In the genomic region with DNA sequence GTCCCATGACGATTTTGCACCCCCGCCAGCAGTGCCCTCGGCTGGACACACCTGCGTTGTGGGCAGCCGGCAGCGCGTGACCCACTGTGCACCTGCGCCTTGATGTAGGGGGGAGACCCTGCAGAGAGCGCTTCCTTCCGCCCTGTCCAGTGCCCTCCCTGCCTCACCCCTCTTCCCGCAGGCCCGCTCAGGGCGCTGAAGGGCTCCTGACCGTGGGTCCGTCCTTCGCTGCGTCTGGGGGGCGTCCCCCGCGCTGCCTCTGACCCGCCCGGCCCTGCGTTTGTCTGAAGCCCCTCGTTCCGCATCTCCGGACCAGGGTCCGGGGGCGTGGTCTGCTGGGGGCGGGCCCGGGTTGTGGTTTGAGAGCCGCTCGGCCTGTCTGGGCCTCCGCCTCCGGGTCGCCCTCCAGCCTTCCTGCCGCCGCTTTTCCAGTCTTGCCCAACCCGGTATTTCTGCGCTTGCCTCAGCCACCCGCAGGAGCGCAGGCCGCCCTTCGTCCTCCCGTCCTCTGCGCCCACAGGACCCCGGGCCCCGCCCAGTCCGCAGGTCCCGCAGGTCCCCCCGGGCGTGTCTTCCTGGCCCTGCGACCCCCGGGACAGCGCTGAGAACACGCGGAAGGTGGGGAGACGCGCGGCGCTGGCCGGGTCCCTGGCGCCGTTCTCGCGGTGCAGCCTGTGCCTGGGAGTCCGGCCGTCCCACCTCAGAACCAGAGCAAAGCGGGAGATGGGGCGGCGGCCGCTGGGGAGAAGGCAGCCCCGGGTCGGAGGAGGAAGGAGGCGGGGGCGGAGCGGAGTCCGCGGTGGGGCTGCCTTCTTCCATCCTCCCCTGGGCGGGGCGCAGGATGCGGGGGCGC, we compare ENCODE assay signal across 8 cellular contexts. TPM values are rescaled to one million over a fixed set of nuclear protein-coding genes. Genes with fewer than 3 reads are reported as not detected.
DNase-seq lines count a peak whose midpoint lies in the region; ATAC-seq and TF ChIP-seq lines count a peak whose summit lies in the region.

No MANE protein-coding gene starts in this region.

- no peaks in the 10 kb centered on the region for H3K79me2 ChIP-seq in GM23338 (replicated peaks; ENCODE audit: insufficient read depth)

- no peak for TF ChIP-seq CTCF in GM23338 (conservative IDR thresholded peaks at IDR 0.05; ENCODE audit: low read depth in 2 of 2)

- peaks cover 19% of the 10 kb centered on the region; the same call in 2 of the 3 replicates for H3K36me3 Mint-ChIP-seq in GM23338 (ENCODE audit: low read depth)

- H4K20me1 ChIP-seq in GM23338 (replicated peaks; ENCODE audit: insufficient read depth): no peaks in the 10 kb centered on the region

- peak; percentile 64 for ATAC-seq in GM23338

- peak overlapping the region; percentile 67 for H3K9ac ChIP-seq in ES-I3 (ENCODE audit: low read depth, low read length)
- peak overlapping the region; percentile 51; the same call in 1 of the 2 replicates for H3K9ac ChIP-seq in iPS-20b (ENCODE audit: low read depth, low read length)

- peaks cover 19% of the 10 kb centered on the region for H3K27me3 Mint-ChIP-seq in GM23338 (ENCODE audit: insufficient read depth, low read depth, poor library complexity)

- H3K27ac ChIP-seq in GM23338 (ENCODE audit: low read depth) (0 out of 2 replicates have a peak overlapping the region, but pooled peaks have one; percentile 66), iPS-20b (ENCODE audit: low read length) (no peak overlapping the region)

- H3K9me3 ChIP-seq in ES-I3 (ENCODE audit: control insufficient read depth, insufficient read depth, low read length) (no peaks in the 10 kb centered on the region), iPS-20b (ENCODE audit: insufficient read depth, low read depth, low read length) (no peaks in the 10 kb centered on the region)

- no peak overlapping the region for H3K27ac Mint-ChIP-seq in GM23338

- no peaks in the 10 kb centered on the region for H3K9me3 Mint-ChIP-seq in GM23338

- peak overlapping the region; percentile 89 for H3K4me3 ChIP-seq in GM23338
- H3K4me3 ChIP-seq in iPS-20b (ENCODE audit: low read length): peak overlapping the region; percentile 72

- H3K4me1 ChIP-seq in ES-I3 (ENCODE audit: insufficient read depth, low read length) (peaks cover 4% of the 10 kb centered on the region; the same call in 1 of the 2 replicates), GM23338 (ENCODE audit: insufficient read depth) (peaks cover 25% of the 10 kb centered on the region), iPS-20b (ENCODE audit: insufficient read depth, low read length) (no peaks in the 10 kb centered on the region; the same call in 1 of the 2 replicates)

- DNase-seq in GM23338 (ENCODE audit: low spot score) (peak; percentile 90), OCI-M1 (lab: John Stamatoyannopoulos, UW) (peak; percentile 62), amniotic epithelial cell (ENCODE audit: low read depth) (peak; percentile 54), SK-N-DZ (ENCODE audit: low spot score) (no peak), DMS114 treated with DMSO at 0.1 percent for 48 hours (lab: John Stamatoyannopoulos, UW; ENCODE audit: unreplicated experiment) (no peak)
- peak; percentile 51 for DNase-seq in stimulated activated CD8-positive, alpha-beta memory T cell treated with anti-CD3 and anti-CD28 coated beads, Interleukin-12 subunit alpha, Interleukin-12 subunit beta, amount 100 ng/mL, for 4 hours (ENCODE audit: low read depth)

- H2AFZ ChIP-seq in GM23338: peak overlapping the region; percentile 78

- H3K9me2 ChIP-seq in GM23338 (ENCODE audit: insufficient read depth): no peaks in the 10 kb centered on the region

- H3K4me2 ChIP-seq in GM23338: peak overlapping the region; percentile 91

- no peaks in the 10 kb centered on the region; the same call in 1 of the 2 replicates for H3K27me3 ChIP-seq in GM23338 (ENCODE audit: insufficient read depth)
- peaks cover 26% of the 10 kb centered on the region for H3K27me3 ChIP-seq in iPS-20b (ENCODE audit: insufficient read depth, low read length)

- H3K4me1 Mint-ChIP-seq in GM23338: peaks cover 37% of the 10 kb centered on the region

- no peaks in the 10 kb centered on the region for H3K36me3 ChIP-seq in ES-I3 (ENCODE audit: insufficient read depth, low read length)
- peaks cover 8% of the 10 kb centered on the region; the same call in 1 of the 2 replicates for H3K36me3 ChIP-seq in GM23338 (ENCODE audit: insufficient read depth)
- H3K36me3 ChIP-seq in iPS-20b (ENCODE audit: insufficient read depth, low read depth, low read length): peaks cover 28% of the 10 kb centered on the region

- H3F3A ChIP-seq in GM23338 (replicated peaks; ENCODE audit: low read depth): 0 out of 2 replicates have a peak, but pooled peaks cover 19% of the 10 kb centered on the region

- peak overlapping the region; percentile 71 for H3K4me3 Mint-ChIP-seq in GM23338

TF ChIP-seq in GM23338, 12 proteins besides CTCF, POLR2A, EP300 and RAD21 (continues in another document):
- TF ChIP-seq STAT1 (IDR thresholded peaks at IDR 0.05; ENCODE audit: unreplicated experiment) (no peak), ZNF331 (CRISPR knock-in tag; IDR thresholded peaks at IDR 0.05; ENCODE audit: low read depth) (no peak), CREB1 (CRISPR knock-in tag; IDR thresholded peaks at IDR 0.05; ENCODE audit: low read depth) (no peak), NANOG (IDR thresholded peaks at IDR 0.05; ENCODE audit: borderline replicate concordance) (no peak)
- TF ChIP-seq, protein P1, sequence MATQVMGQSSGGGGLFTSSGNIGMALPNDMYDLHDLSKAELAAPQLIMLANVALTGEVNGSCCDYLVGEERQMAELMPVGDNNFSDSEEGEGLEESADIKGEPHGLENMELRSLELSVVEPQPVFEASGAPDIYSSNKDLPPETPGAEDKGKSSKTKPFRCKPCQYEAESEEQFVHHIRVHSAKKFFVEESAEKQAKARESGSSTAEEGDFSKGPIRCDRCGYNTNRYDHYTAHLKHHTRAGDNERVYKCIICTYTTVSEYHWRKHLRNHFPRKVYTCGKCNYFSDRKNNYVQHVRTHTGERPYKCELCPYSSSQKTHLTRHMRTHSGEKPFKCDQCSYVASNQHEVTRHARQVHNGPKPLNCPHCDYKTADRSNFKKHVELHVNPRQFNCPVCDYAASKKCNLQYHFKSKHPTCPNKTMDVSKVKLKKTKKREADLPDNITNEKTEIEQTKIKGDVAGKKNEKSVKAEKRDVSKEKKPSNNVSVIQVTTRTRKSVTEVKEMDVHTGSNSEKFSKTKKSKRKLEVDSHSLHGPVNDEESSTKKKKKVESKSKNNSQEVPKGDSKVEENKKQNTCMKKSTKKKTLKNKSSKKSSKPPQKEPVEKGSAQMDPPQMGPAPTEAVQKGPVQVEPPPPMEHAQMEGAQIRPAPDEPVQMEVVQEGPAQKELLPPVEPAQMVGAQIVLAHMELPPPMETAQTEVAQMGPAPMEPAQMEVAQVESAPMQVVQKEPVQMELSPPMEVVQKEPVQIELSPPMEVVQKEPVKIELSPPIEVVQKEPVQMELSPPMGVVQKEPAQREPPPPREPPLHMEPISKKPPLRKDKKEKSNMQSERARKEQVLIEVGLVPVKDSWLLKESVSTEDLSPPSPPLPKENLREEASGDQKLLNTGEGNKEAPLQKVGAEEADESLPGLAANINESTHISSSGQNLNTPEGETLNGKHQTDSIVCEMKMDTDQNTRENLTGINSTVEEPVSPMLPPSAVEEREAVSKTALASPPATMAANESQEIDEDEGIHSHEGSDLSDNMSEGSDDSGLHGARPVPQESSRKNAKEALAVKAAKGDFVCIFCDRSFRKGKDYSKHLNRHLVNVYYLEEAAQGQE (IDR thresholded peaks at IDR 0.05; ENCODE audit: unreplicated experiment): no peak

RNA-seq across cellular contexts. Expression of a gene that starts 4.0 kb away (rescaled TPM):
- total RNA-seq in GM23338 (2014; rRNA removed; shearing (Covaris generic)): 2.7 and 5.1 TPM in 2 replicates
- polyA plus RNA-seq in GM23338 (2016; fragmentation: Nextera tagmentation; extraction: Ambion mirVana): 2.3 and 3.9 TPM in 2 replicates
- 0.77 TPM in 1 of 2 replicates, not detected in the other for polyA plus RNA-seq in SK-N-DZ (2014; cell fraction: cytosol; rRNA removed)
- not detected in 2 replicates for polyA plus RNA-seq in SK-N-DZ (2014; cell fraction: nucleus; rRNA removed)

RNA-seq across cellular contexts. Expression of a gene that starts 16.5 kb away (rescaled TPM):
- 228 and 275 TPM in 2 replicates for total RNA-seq in GM23338 (2014; rRNA removed; shearing (Covaris generic))
- 281 and 285 TPM in 2 replicates for polyA plus RNA-seq in GM23338 (2016; fragmentation: Nextera tagmentation; extraction: Ambion mirVana)
- 87.8 and 89.4 TPM in 2 replicates for polyA plus RNA-seq in SK-N-DZ (2014; cell fraction: cytosol; rRNA removed)
- 94.7 and 97.2 TPM in 2 replicates for polyA plus RNA-seq in SK-N-DZ (2014; cell fraction: nucleus; rRNA removed)

RNA-seq across cellular contexts. Expression of a gene that starts 28.5 kb away (rescaled TPM):
- total RNA-seq in GM23338 (2014; rRNA removed; shearing (Covaris generic)): 144 and 149 TPM in 2 replicates
- polyA plus RNA-seq in GM23338 (2016; fragmentation: Nextera tagmentation; extraction: Ambion mirVana): 94.2 and 95.3 TPM in 2 replicates
- polyA plus RNA-seq in SK-N-DZ (2014; cell fraction: cytosol; rRNA removed): 79.6 and 90.5 TPM in 2 replicates
- 223 and 279 TPM in 2 replicates for polyA plus RNA-seq in SK-N-DZ (2014; cell fraction: nucleus; rRNA removed)

RNA-seq across cellular contexts. Expression of a gene that starts 51.9 kb away (rescaled TPM):
- 19.2 and 19.4 TPM in 2 replicates for total RNA-seq in GM23338 (2014; rRNA removed; shearing (Covaris generic))
- polyA plus RNA-seq in GM23338 (2016; fragmentation: Nextera tagmentation; extraction: Ambion mirVana): 10.0 and 10.3 TPM in 2 replicates
- polyA plus RNA-seq in SK-N-DZ (2014; cell fraction: cytosol; rRNA removed): 0.22 and 0.82 TPM in 2 replicates
- 0.16 and 0.21 TPM in 2 replicates for polyA plus RNA-seq in SK-N-DZ (2014; cell fraction: nucleus; rRNA removed)

Comparison
In these comparisons a context has a peak if more than half of its experiments do, and no peak if none do; other contexts are left out.
1. DNase-seq: peak in GM23338 (single experiment), OCI-M1 (single experiment), amniotic epithelial cell (single experiment) and stimulated activated CD8-positive, alpha-beta memory T cell treated with anti-CD3 and anti-CD28 coated beads, Interleukin-12 subunit alpha, Interleukin-12 subunit beta, amount 100 ng/mL, for 4 hours (single experiment); none in SK-N-DZ (single experiment) and DMS114 treated with DMSO at 0.1 percent for 48 hours (single experiment).